8 cellular contexts compared by ENCODE assay signal in genomic region chr1:116595946-116596741, GRCh38. TPM values are rescaled to one million over a fixed set of nuclear protein-coding genes. Genes with fewer than 3 reads are reported as not detected.
DNase-seq lines count a peak whose midpoint lies in the region; ATAC-seq and TF ChIP-seq lines count a peak whose summit lies in the region.
"Not testable (repeated sequence)": the region's sequence is repeated elsewhere in the genome, so short reads cannot be mapped to it uniquely, and the experiment has no call there.

No MANE protein-coding gene starts in this region.

- TF ChIP-seq RAD21 in IMR-90 (IDR thresholded peaks at IDR 0.05; ENCODE audit: low read length) = not testable (repeated sequence)

- H2BK15ac ChIP-seq in IMR-90 (ENCODE audit: low read depth, low read length) = not testable (repeated sequence)

- not testable (repeated sequence) for H3K36me3 Mint-ChIP-seq in activated T-helper 1 cell treated with anti-CD3 and anti-CD28 coated beads, Interleukin-12 subunit alpha, Interleukin-12 subunit beta, Interleukin-2, Interleukin-4 antibody, amounts not matched to agents 30 ng/mL and 10 ng/mL and 1 ng/mL, durations not matched to agents 14 hours and 24 hours and 36 hours (ENCODE audit: low read depth); memory B cell

- not testable (repeated sequence) for H3K4ac ChIP-seq in IMR-90 (ENCODE audit: low read depth, low read length)

- DNase-seq in BJ (ENCODE audit: low read depth); activated T-helper 1 cell treated with anti-CD3 and anti-CD28 coated beads, Interleukin-12 subunit alpha, Interleukin-12 subunit beta, Interleukin-2, Interleukin-4 antibody, amounts not matched to agents 30 ng/mL and 10 ng/mL and 1 ng/mL, durations not matched to agents 14 hours and 24 hours and 36 hours (ENCODE audit: low spot score); epithelial cell of proximal tubule (ENCODE audit: low read depth): not testable (repeated sequence)
- DNase-seq in IMR-90 (peak; percentile 36), SK-MEL-5 (ENCODE audit: low read depth, low spot score) (peak; percentile 58), memory B cell (ENCODE audit: low spot score in 2 of 2) (peak; percentile 25 to 41)
- DNase-seq in stimulated activated CD4-positive, alpha-beta T cell treated with anti-CD3 and anti-CD28 coated beads, TNF-alpha, amount 100 ng/mL, for 24 hours (ENCODE audit: low read depth in 3 of 3) = peak in 2 of 3 experiments; percentile 16 to 21

- not testable (repeated sequence) for H3K9me3 Mint-ChIP-seq in activated T-helper 1 cell treated with anti-CD3 and anti-CD28 coated beads, Interleukin-12 subunit alpha, Interleukin-12 subunit beta, Interleukin-2, Interleukin-4 antibody, amounts not matched to agents 30 ng/mL and 10 ng/mL and 1 ng/mL, durations not matched to agents 14 hours and 24 hours and 36 hours; memory B cell

- in situ Hi-C loops in IMR-90 (cut with MboI; ENCODE audit: low sequenced_read_pairs); SK-MEL-5 (cut with HindIII; ENCODE audit: low pct_unique_long_range_greater_than_20kb, low sequenced_read_pairs): not testable (repeated sequence)

- H3K4me1 Mint-ChIP-seq in activated T-helper 1 cell treated with anti-CD3 and anti-CD28 coated beads, Interleukin-12 subunit alpha, Interleukin-12 subunit beta, Interleukin-2, Interleukin-4 antibody, amounts not matched to agents 30 ng/mL and 10 ng/mL and 1 ng/mL, durations not matched to agents 14 hours and 24 hours and 36 hours (ENCODE audit: low read depth); memory B cell: not testable (repeated sequence)

- not testable (repeated sequence) for H3K27ac ChIP-seq in IMR-90 (ENCODE audit: insufficient read depth, low read length)

- intact Hi-C loops in IMR-90 (cut with micrococcal nuclease) = loop anchor here (1.0 kb wide), 1 partner anchor 22 kb away; no protein-coding TSS in a partner anchor
- intact Hi-C loops in activated T-helper 1 cell treated with anti-CD3 and anti-CD28 coated beads, Interleukin-12 subunit alpha, Interleukin-12 subunit beta, Interleukin-2, Interleukin-4 antibody, amounts not matched to agents 30 ng/mL and 10 ng/mL and 1 ng/mL, durations not matched to agents 14 hours and 24 hours and 36 hours (cut with micrococcal nuclease) = loop anchor here (1.0 kb wide), 2 partner anchors 22 to 457 kb away; no protein-coding TSS in a partner anchor

- H2AFZ ChIP-seq in IMR-90 (replicated peaks; ENCODE audit: low read length, poor library complexity) = not testable (repeated sequence)

- not testable (repeated sequence) for H2AK5ac ChIP-seq in IMR-90 (ENCODE audit: low read depth, low read length)

- peak; percentile 59 for TF ChIP-seq CTCF in BJ (IDR thresholded peaks at IDR 0.05; ENCODE audit: insufficient read depth, low read depth, low read length)
- peak; percentile 40 for TF ChIP-seq CTCF in IMR-90 (conservative IDR thresholded peaks at IDR 0.05; ENCODE audit: low read depth, low read length)
- TF ChIP-seq CTCF in epithelial cell of proximal tubule (conservative IDR thresholded peaks at IDR 0.05; ENCODE audit: low read depth, low read length) = peak; percentile 55

- not testable (repeated sequence) for H3K23ac ChIP-seq in IMR-90 (ENCODE audit: low read depth, low read length)

- not testable (repeated sequence) for H3K27me3 ChIP-seq in BJ (ENCODE audit: control insufficient read depth, insufficient read depth, low read length); IMR-90 (ENCODE audit: control insufficient read depth, insufficient read depth, low read length)

- POLR2A ChIA-PET in BJ (lab: Charles Lee); IMR-90 (lab: Charles Lee; ENCODE audit: unreplicated experiment): not testable (repeated sequence)

- not testable (repeated sequence) for H4K91ac ChIP-seq in IMR-90 (ENCODE audit: insufficient read depth, low read depth, low read length)

- H2AK9ac ChIP-seq in IMR-90 (replicated peaks; ENCODE audit: low read depth, low read length, poor library complexity) = not testable (repeated sequence)

- not testable (repeated sequence) for H3K9me1 ChIP-seq in IMR-90 (ENCODE audit: insufficient read depth, low read length)

- WGBS in IMR-90 (ENCODE audit: extremely low coverage in 2 of 2, insufficient read length in 1 of 2), 2 experiments = no CpG with 5 or more reads among the region's 8 CpGs

- not testable (repeated sequence) for H3K27me3 Mint-ChIP-seq in activated T-helper 1 cell treated with anti-CD3 and anti-CD28 coated beads, Interleukin-12 subunit alpha, Interleukin-12 subunit beta, Interleukin-2, Interleukin-4 antibody, amounts not matched to agents 30 ng/mL and 10 ng/mL and 1 ng/mL, durations not matched to agents 14 hours and 24 hours and 36 hours (ENCODE audit: insufficient read depth); memory B cell

- not testable (repeated sequence) for H3K4me1 ChIP-seq in IMR-90 (ENCODE audit: control insufficient read depth, insufficient read depth, low read length)

- H4K5ac ChIP-seq in IMR-90 (ENCODE audit: low read depth, low read length) = not testable (repeated sequence)

- H2BK120ac ChIP-seq in IMR-90 (ENCODE audit: low read depth, low read length) = not testable (repeated sequence)

- not testable (repeated sequence) for TF ChIP-seq POLR2A in IMR-90 (IDR thresholded peaks at IDR 0.05; ENCODE audit: low read depth, low read length)

- H4K20me1 ChIP-seq in IMR-90 (ENCODE audit: insufficient read depth, low read length) = not testable (repeated sequence)

- not testable (repeated sequence) for H3K27ac Mint-ChIP-seq in activated T-helper 1 cell treated with anti-CD3 and anti-CD28 coated beads, Interleukin-12 subunit alpha, Interleukin-12 subunit beta, Interleukin-2, Interleukin-4 antibody, amounts not matched to agents 30 ng/mL and 10 ng/mL and 1 ng/mL, durations not matched to agents 14 hours and 24 hours and 36 hours; memory B cell

- not testable (repeated sequence) for H3K79me1 ChIP-seq in IMR-90 (ENCODE audit: low read depth in 1 of 2, low read length in 2 of 2)

- not testable (repeated sequence) for H3K56ac ChIP-seq in IMR-90 (ENCODE audit: extremely low read depth, insufficient read depth, low read length)

- H2BK5ac ChIP-seq in IMR-90 (ENCODE audit: low read depth, low read length, poor library complexity, severe bottlenecking) = not testable (repeated sequence)

- not testable (repeated sequence) for BruUV-seq in IMR-90 (replicated peaks; lab: Mats Ljungman, UMichigan)

- dilution Hi-C loops in IMR-90 (cut with HindIII; ENCODE audit: low sequenced_read_pairs, unreplicated experiment) = not testable (repeated sequence)

- peak; percentile 51 for ATAC-seq in GM19372 (IDR thresholded peaks at IDR 0.05; ENCODE audit: low read depth, unreplicated experiment)
- ATAC-seq in IMR-90 (ENCODE audit: low read depth) = peak; percentile 86
- peak; percentile 78 for ATAC-seq in memory B cell (ENCODE audit: low read depth)

- H3K9ac ChIP-seq in IMR-90 (ENCODE audit: low read depth, low read length) = not testable (repeated sequence)

- H3K14ac ChIP-seq in IMR-90 (replicated peaks; ENCODE audit: low read depth, low read length) = not testable (repeated sequence)

- not testable (repeated sequence) for H2BK20ac ChIP-seq in IMR-90 (ENCODE audit: low read depth, low read length)

- not testable (repeated sequence) for H3K9me3 ChIP-seq in IMR-90 (ENCODE audit: control insufficient read depth, insufficient read depth, low read length)

- H4K8ac ChIP-seq in IMR-90 (ENCODE audit: low read depth in 2 of 2, low read length in 2 of 2) = not testable (repeated sequence)

- CTCF ChIA-PET in BJ (lab: Yijun Ruan, JAX) (interaction anchor here (0.5 to 5.3 kb wide), 14 partner anchors 10 to 615 kb away, joined by 3 to 75 read pairs (median 4); partner anchors contain the start of genes CD58 and IGSF3), IMR-90 (lab: Yijun Ruan, JAX) (interaction anchor here (0.6 to 2.7 kb wide), 6 partner anchors 10 to 115 kb away, joined by 3 to 19 read pairs (median 4); no protein-coding TSS in a partner anchor)

- H3K4me3 Mint-ChIP-seq in activated T-helper 1 cell treated with anti-CD3 and anti-CD28 coated beads, Interleukin-12 subunit alpha, Interleukin-12 subunit beta, Interleukin-2, Interleukin-4 antibody, amounts not matched to agents 30 ng/mL and 10 ng/mL and 1 ng/mL, durations not matched to agents 14 hours and 24 hours and 36 hours = peak overlapping the region; percentile 32
- H3K4me3 Mint-ChIP-seq in memory B cell = peak overlapping the region; percentile 72

- H3K18ac ChIP-seq in IMR-90 (ENCODE audit: low read depth, low read length) = not testable (repeated sequence)

- not testable (repeated sequence) for H3K4me3 ChIP-seq in BJ (ENCODE audit: low read depth, low read length); IMR-90 (ENCODE audit: insufficient read depth, low read depth, low read length)
- peak overlapping the region; percentile 23 for H3K4me3 ChIP-seq in epithelial cell of proximal tubule (ENCODE audit: low read depth, low read length)

- H3K36me3 ChIP-seq in BJ (ENCODE audit: control insufficient read depth, insufficient read depth, low read length); IMR-90 (ENCODE audit: control insufficient read depth, insufficient read depth, low read length): not testable (repeated sequence)

- peak overlapping the region; percentile 80 for H3K4me2 ChIP-seq in IMR-90 (ENCODE audit: low read depth, low read length)

TF ChIP-seq in IMR-90, 13 proteins besides CTCF, POLR2A, EP300 and RAD21:
- peak; percentile 32; the same call in 1 of the 2 replicates for TF ChIP-seq SMC3 (IDR thresholded peaks at IDR 0.05; ENCODE audit: low read depth, low read length)
TF ChIP-seq in IMR-90: peak in this region for 1; not testable (repeated sequence) for 12.

RNA-seq across cellular contexts. Expression of gene CD58, which starts 25.3 kb away (rescaled TPM):
- polyA plus RNA-seq in BJ (2011; rRNA removed) = 11.7 and 18.9 TPM in 2 replicates
- polyA minus RNA-seq in BJ (2011; rRNA and poly(A)+ RNA removed) = 4.2 and 4.3 TPM in 2 replicates
- total RNA-seq in IMR-90 (2012; rRNA removed) = 5.4 and 6.4 TPM in 2 replicates
- polyA plus RNA-seq in IMR-90 (2012; rRNA removed) = 3.8 and 5.7 TPM in 2 replicates
- 1.4 and 1.6 TPM in 2 replicates for polyA plus RNA-seq in IMR-90 (2012; cell fraction: cytosol; rRNA removed)
- 0.54 and 4.5 TPM in 2 replicates for polyA plus RNA-seq in IMR-90 (2012; cell fraction: nucleus; rRNA removed; ENCODE audit: low replicate concordance)
- total RNA-seq in SK-MEL-5 (2014; rRNA removed; shearing (Covaris generic)) = 55.8 and 67.0 TPM in 2 replicates
- polyA plus RNA-seq in SK-MEL-5 (2015; cell fraction: cytosol; rRNA removed) = 37.5 and 39.6 TPM in 2 replicates
- 27.8 and 33.4 TPM in 2 replicates for polyA plus RNA-seq in SK-MEL-5 (2015; cell fraction: nucleus; rRNA removed)
- 35.3 and 37.8 TPM in 2 replicates for total RNA-seq in activated T-helper 1 cell treated with anti-CD3 and anti-CD28 coated beads, Interleukin-12 subunit alpha, Interleukin-12 subunit beta, Interleukin-2, Interleukin-4 antibody, amounts not matched to agents 30 ng/mL and 10 ng/mL and 1 ng/mL, durations not matched to agents 14 hours and 24 hours and 36 hours
- 14.2 and 15.5 TPM in 2 replicates for total RNA-seq in epithelial cell of proximal tubule
